In genomic region chr21:17925900-17926299, GRCh38 we compare ENCODE assay signal across 8 cellular contexts.
A peak's percentile ranks its signal among the peaks of the same experiment; 100 is the strongest.
DNase-seq lines count a peak whose midpoint lies in the region; ATAC-seq, FAIRE-seq and TF ChIP-seq lines count a peak whose summit lies in the region.

No MANE protein-coding gene starts in this region.

- TF ChIP-seq CTCF in GM10248 (IDR thresholded peaks at IDR 0.05; ENCODE audit: control extremely low read depth, extremely low read depth, low read depth, missing control alignments): peak; percentile 25
- TF ChIP-seq CTCF in GM12878 (IDR thresholded peaks at IDR 0.05 in 2 of 3, conservative IDR thresholded peaks at IDR 0.05 in 1 of 3; ENCODE audit: control insufficient read depth in 2 of 3, extremely low read depth in 1 of 3, insufficient read depth in 1 of 3, low read depth in 3 of 3, low read length in 3 of 3): peak; percentile 27 to 42 (median 35); a peak in 4 of 6 replicates
- peak; percentile 57 to 59 (median 57) for TF ChIP-seq CTCF in nephron (IDR thresholded peaks at IDR 0.05; ENCODE audit: unreplicated experiment in 3 of 3)
- no peak for TF ChIP-seq CTCF in CD14-positive monocyte (IDR thresholded peaks at IDR 0.05)
- TF ChIP-seq CTCF in vagina (IDR thresholded peaks at IDR 0.05): no peak

- H3K27me3 Mint-ChIP-seq in nephron (ENCODE audit: low read depth) (no peaks in the 10 kb centered on the region), CD14-positive monocyte (ENCODE audit: low read depth in 3 of 3) (no peaks in the 10 kb centered on the region)

- peak; percentile 32 for TF ChIP-seq RAD21 in GM12878 (IDR thresholded peaks at IDR 0.05; ENCODE audit: insufficient read depth, low read depth, low read length)

- H3K27ac Mint-ChIP-seq in nephron (no peak overlapping the region), CD14-positive monocyte (no peak overlapping the region)

- no peak overlapping the region for H3K4me3 ChIP-seq in GM12878
- H3K4me3 ChIP-seq in vagina: no peak overlapping the region

- no peak overlapping the region for H3K9ac ChIP-seq in GM12878 (ENCODE audit: control insufficient read depth, insufficient read depth, low read length)

- TF ChIP-seq POLR2A in GM12878 (IDR thresholded peaks at IDR 0.05; ENCODE audit: low read depth, low read length) (no peak), vagina (IDR thresholded peaks at IDR 0.05) (no peak)

- no peak overlapping the region for H3K4me2 ChIP-seq in GM12878 (ENCODE audit: control insufficient read depth, insufficient read depth)

- H3K27ac ChIP-seq in GM12878 (ENCODE audit: control insufficient read depth, insufficient read depth) (no peak overlapping the region), vagina (no peak overlapping the region)

- no peaks in the 10 kb centered on the region for H3K27me3 ChIP-seq in GM12878 (replicated peaks in 1 of 2; ENCODE audit: control insufficient read depth in 2 of 2, insufficient read depth in 2 of 2, low read length in 1 of 2)
- no peaks in the 10 kb centered on the region for H3K27me3 ChIP-seq in vagina

- no peak for FAIRE-seq in GM12878 (lab: Jason Lieb, UNC)

- peaks cover 33% of the 10 kb centered on the region for H3K4me1 Mint-ChIP-seq in nephron
- no peaks in the 10 kb centered on the region for H3K4me1 Mint-ChIP-seq in CD14-positive monocyte

- H3K36me3 Mint-ChIP-seq in nephron (ENCODE audit: low read depth) (no peaks in the 10 kb centered on the region), CD14-positive monocyte (no peaks in the 10 kb centered on the region)

- H2AFZ ChIP-seq in GM12878 (ENCODE audit: control insufficient read depth, low read depth, low read length): no peak overlapping the region

- RAD21 ChIA-PET in GM12878 (lab: Charles Lee; ENCODE audit: unreplicated experiment): interaction anchor here (0.9 to 3.2 kb wide), 3 partner anchors 110 to 247 kb away, joined by 3 to 21 read pairs (median 6); no protein-coding TSS in a partner anchor

- no TSS peak for BruUV-seq in GM12878 (replicated peaks; lab: Mats Ljungman, UMichigan)

- TF ChIP-seq EP300 in GM12878 (IDR thresholded peaks at IDR 0.05; ENCODE audit: borderline replicate concordance in 1 of 2, control insufficient read depth in 1 of 2, low read depth in 2 of 2, low read length in 2 of 2): no peak

- DNase-seq in GM10248 (ENCODE audit: extremely low spot score): no peak
- DNase-seq in NCI-H1417 treated with DMSO at 0.1 percent for 48 hours (lab: John Stamatoyannopoulos, UW): peak; percentile 37
- no peak for DNase-seq in GM12878 (ENCODE audit: low read depth, low spot score)
- DNase-seq in CD14-positive monocyte (ENCODE audit: low spot score): no peak
- DNase-seq in vagina (ENCODE audit: extremely low spot score in 2 of 2): no peak

- H3K36me3 ChIP-seq in GM12878 (ENCODE audit: control insufficient read depth in 2 of 2, insufficient read depth in 2 of 2, low read length in 1 of 2) (no peaks in the 10 kb centered on the region), vagina (no peaks in the 10 kb centered on the region)

- in situ Hi-C loops in GM12878 (cut with MboI): no loop called here

- H3K9me3 ChIP-seq in GM12878 (replicated peaks; ENCODE audit: control insufficient read depth, insufficient read depth, low read length) (no peaks in the 10 kb centered on the region; the same call in 2 of the 3 replicates), vagina (no peaks in the 10 kb centered on the region)

- CTCF ChIA-PET in GM10248 (lab: Yijun Ruan, JAX): interaction anchor here (0.7 to 6.7 kb wide), 22 partner anchors 9 to 303 kb away, joined by 3 to 129 read pairs (median 6); no protein-coding TSS in a partner anchor
- CTCF ChIA-PET in GM12878 (lab: Yijun Ruan, JAX): interaction anchor here (0.6 to 4.5 kb wide), 31 partner anchors 9 to 539 kb away, joined by 3 to 39 read pairs (median 7); no protein-coding TSS in a partner anchor

- no peaks in the 10 kb centered on the region for H3K79me2 ChIP-seq in GM12878 (ENCODE audit: control insufficient read depth, insufficient read depth, low read length)

- H3K4me3 Mint-ChIP-seq in nephron (no peak overlapping the region), CD14-positive monocyte (no peak overlapping the region)

- SMC1A ChIA-PET in GM12878 (lab: Charles Lee; ENCODE audit: uncharacterized antibody, unreplicated experiment): interaction anchor here (0.6 to 4.7 kb wide), 14 partner anchors 9 to 539 kb away, joined by 3 to 46 read pairs (median 4); no protein-coding TSS in a partner anchor

- peak; percentile 50; the same call in 2 of the 3 replicates for ATAC-seq in GM12878
- ATAC-seq in GM18498 (IDR thresholded peaks at IDR 0.05; ENCODE audit: unreplicated experiment): no peak
- no peak for ATAC-seq in HG03460 (IDR thresholded peaks at IDR 0.05; ENCODE audit: unreplicated experiment)

- H3K9me3 Mint-ChIP-seq in nephron (peaks cover 6% of the 10 kb centered on the region), CD14-positive monocyte (peaks cover 0 to 9% (median 2%) of the 10 kb centered on the region in 7 donors)

- WGBS in GM12878 (ENCODE audit: insufficient coverage, insufficient replicate concordance, low lambda C conversion rate, missing lambda C conversion rate): 57% methylated on average over 1 of the region's 1 CpG

- intact Hi-C loops in GM12878 (cut with micrococcal nuclease; ENCODE audit: unreplicated experiment): loop anchor here (1.0 to 10.0 kb wide), 2 partner anchors 247 to 541 kb away; no protein-coding TSS in a partner anchor
- intact Hi-C loops in CD14-positive monocyte (cut with micrococcal nuclease): loop anchor here in 1 of 2 donors (5.0 kb wide), 1 partner anchor 249 kb away; no protein-coding TSS in a partner anchor
- intact Hi-C loops in vagina (cut with DNase I): loop anchor here (10.0 kb wide), 1 partner anchor 241 kb away; no protein-coding TSS in a partner anchor

- POLR2A ChIA-PET in GM10248 (lab: Yijun Ruan, JAX) (no interaction called here), GM12878 (lab: Charles Lee) (no interaction called here)

- H3K4me1 ChIP-seq in GM12878 (ENCODE audit: control insufficient read depth, insufficient read depth, low read length): no peaks in the 10 kb centered on the region
- no peaks in the 10 kb centered on the region for H3K4me1 ChIP-seq in vagina

- no peaks in the 10 kb centered on the region for H4K20me1 ChIP-seq in GM12878 (ENCODE audit: control insufficient read depth, insufficient read depth)

TF ChIP-seq in GM12878, 131 proteins besides CTCF, POLR2A, EP300 and RAD21:
- TF ChIP-seq NFIC (IDR thresholded peaks at IDR 0.05; ENCODE audit: low read depth, low read length) (no peak), POLR2AphosphoS5 (IDR thresholded peaks at IDR 0.05; ENCODE audit: low read length) (no peak), RB1 (IDR thresholded peaks at IDR 0.05; ENCODE audit: borderline replicate concordance) (no peak), KLF5 (IDR thresholded peaks at IDR 0.05; ENCODE audit: partially characterized antibody) (no peak), ZNF217 (IDR thresholded peaks at IDR 0.05) (no peak), SP1 (IDR thresholded peaks at IDR 0.05; ENCODE audit: low read depth, low read length) (no peak), POU2F2 (IDR thresholded peaks at IDR 0.05; ENCODE audit: borderline replicate concordance, low read depth, low read length) (no peak)
TF ChIP-seq in GM12878: peak in this region for 0.

Comparison
In these comparisons a context has a peak if more than half of its experiments do, and no peak if none do; other contexts are left out.
1. CTCF ChIP-seq: peak in GM10248 (single experiment), GM12878 (3 of 3) and nephron (3 of 3); none in CD14-positive monocyte (single experiment) and vagina (0 of 3).